ENCODE assay signal across 20 cellular contexts in genomic region chr19:46962030-46962570, GRCh38. TPM values are rescaled to one million over a fixed set of nuclear protein-coding genes. Genes with fewer than 3 reads are reported as not detected.
A peak's percentile ranks its signal among the peaks of the same experiment; 100 is the strongest.
DNase-seq lines count a peak whose midpoint lies in the region; ATAC-seq and TF ChIP-seq lines count a peak whose summit lies in the region.
"Had no signal": no experiment of that assay in that cellular context is flagged by ENCODE, and none has a peak within 500 bp of the region (broad histone marks: within the 10 kb centered on the region; RNA-seq: fewer than 3 reads in every experiment).

No MANE protein-coding gene starts in this region.

- H3K79me2 ChIP-seq in GM23248 (ENCODE audit: insufficient read depth) (peaks cover 87% of the 10 kb centered on the region), mesendoderm (ENCODE audit: control insufficient read depth, insufficient read depth, low read length) (peaks cover 3% of the 10 kb centered on the region)

- H3K4me3 ChIP-seq in GM23248 = no peak overlapping the region
- no peak overlapping the region for H3K4me3 ChIP-seq in mesendoderm (ENCODE audit: low read length)
- H3K4me3 ChIP-seq: left ventricle myocardium inferior, Peyer's patch, right atrium auricular region had no signal

- peaks cover 38% of the 10 kb centered on the region for H3K4me1 ChIP-seq in GM23248 (ENCODE audit: insufficient read depth)
- no peaks in the 10 kb centered on the region for H3K4me1 ChIP-seq in mesendoderm (ENCODE audit: control insufficient read depth, low read depth, low read length)

- H3K36me3 ChIP-seq in GM23248 (ENCODE audit: low read depth) (peaks cover 6% of the 10 kb centered on the region; the same call in 1 of the 2 replicates), mesendoderm (ENCODE audit: control insufficient read depth, insufficient read depth, low read length) (no peaks in the 10 kb centered on the region)
- H3K36me3 ChIP-seq: BE2C, left ventricle myocardium inferior, Peyer's patch, right atrium auricular region had no signal

- peaks cover 57% of the 10 kb centered on the region for H3K4me1 Mint-ChIP-seq in activated T-helper 1 cell treated with anti-CD3 and anti-CD28 coated beads, Interleukin-12 subunit alpha, Interleukin-12 subunit beta, Interleukin-2, Interleukin-4 antibody, amounts not matched to agents 30 ng/mL and 10 ng/mL and 1 ng/mL, durations not matched to agents 14 hours and 24 hours and 36 hours (ENCODE audit: low read depth)
- peaks cover 5% of the 10 kb centered on the region for H3K4me1 Mint-ChIP-seq in CD14-positive monocyte

- H3K9ac ChIP-seq in GM23248 = peak overlapping the region; percentile 82
- H3K9ac ChIP-seq in mesendoderm (ENCODE audit: low read length) = no peak overlapping the region

- no peak overlapping the region for H4K8ac ChIP-seq in mesendoderm (ENCODE audit: low read depth, low read length)

- in situ Hi-C loops in GM23248 (cut with MboI) = no loop called here

- H3K79me1 ChIP-seq in mesendoderm (ENCODE audit: low read length) = peaks cover 7% of the 10 kb centered on the region

- peak overlapping the region; percentile 89 for H3K27ac Mint-ChIP-seq in activated T-helper 1 cell treated with anti-CD3 and anti-CD28 coated beads, Interleukin-12 subunit alpha, Interleukin-12 subunit beta, Interleukin-2, Interleukin-4 antibody, amounts not matched to agents 30 ng/mL and 10 ng/mL and 1 ng/mL, durations not matched to agents 14 hours and 24 hours and 36 hours
- H3K27ac Mint-ChIP-seq in CD14-positive monocyte = peak overlapping the region in 2 of 7 donors; percentile 12 to 61

- no peak for ATAC-seq in HG03025 (IDR thresholded peaks at IDR 0.05; ENCODE audit: low FRiP score, unreplicated experiment)
- ATAC-seq: naive thymus-derived CD4-positive, alpha-beta T cell had no signal

- no peak overlapping the region for H2AK5ac ChIP-seq in mesendoderm (ENCODE audit: low read length)

- H3K4me3 Mint-ChIP-seq in activated T-helper 1 cell treated with anti-CD3 and anti-CD28 coated beads, Interleukin-12 subunit alpha, Interleukin-12 subunit beta, Interleukin-2, Interleukin-4 antibody, amounts not matched to agents 30 ng/mL and 10 ng/mL and 1 ng/mL, durations not matched to agents 14 hours and 24 hours and 36 hours = no peak overlapping the region
- no peak overlapping the region for H3K4me3 Mint-ChIP-seq in CD14-positive monocyte

- DNase-seq in GM23248 (no peak), mesendoderm (peak; percentile 23), CD14-positive monocyte (ENCODE audit: low spot score) (no peak), AML-193 (lab: John Stamatoyannopoulos, UW) (no peak), NCI-H2227 (lab: John Stamatoyannopoulos, UW; ENCODE audit: unreplicated experiment) (no peak)
- no peak for DNase-seq in activated T-helper 1 cell treated with anti-CD3 and anti-CD28 coated beads, Interleukin-12 subunit alpha, Interleukin-12 subunit beta, Interleukin-2, Interleukin-4 antibody, amounts not matched to agents 30 ng/mL and 10 ng/mL and 1 ng/mL, durations not matched to agents 14 hours and 24 hours and 36 hours (ENCODE audit: low spot score)
- DNase-seq: BE2C; left ventricle myocardium inferior; MM.1S; naive thymus-derived CD4-positive, alpha-beta T cell; NCI-H2081; NCI-H69; Peyer's patch; stimulated activated CD4-positive, alpha-beta T cell treated with anti-CD3 and anti-CD28 coated beads, Interleukin-4, amount 100 ng/mL, for 1 hour had no signal

- H3K9me3 Mint-ChIP-seq in activated T-helper 1 cell treated with anti-CD3 and anti-CD28 coated beads, Interleukin-12 subunit alpha, Interleukin-12 subunit beta, Interleukin-2, Interleukin-4 antibody, amounts not matched to agents 30 ng/mL and 10 ng/mL and 1 ng/mL, durations not matched to agents 14 hours and 24 hours and 36 hours = no peaks in the 10 kb centered on the region
- no peaks in the 10 kb centered on the region for H3K9me3 Mint-ChIP-seq in CD14-positive monocyte

- intact Hi-C loops in activated T-helper 1 cell treated with anti-CD3 and anti-CD28 coated beads, Interleukin-12 subunit alpha, Interleukin-12 subunit beta, Interleukin-2, Interleukin-4 antibody, amounts not matched to agents 30 ng/mL and 10 ng/mL and 1 ng/mL, durations not matched to agents 14 hours and 24 hours and 36 hours (cut with micrococcal nuclease) = no loop called here
- intact Hi-C loops in CD14-positive monocyte (cut with micrococcal nuclease) = no loop called here

- no peaks in the 10 kb centered on the region for H3K27me3 ChIP-seq in GM23248 (replicated peaks; ENCODE audit: insufficient read depth)
- H3K27me3 ChIP-seq in mesendoderm (ENCODE audit: insufficient read depth, low read length, poor library complexity) = no peaks in the 10 kb centered on the region
- H3K27me3 ChIP-seq: BE2C, Peyer's patch, right atrium auricular region had no signal

- WGBS in GM23248 (ENCODE audit: low coverage in 1 of 2, low lambda C conversion rate in 2 of 2, missing lambda C conversion rate in 2 of 2), 2 experiments = 97 to 100% methylated on average over 2 of the region's 2 CpGs
- WGBS in mesendoderm (ENCODE audit: extremely low coverage, insufficient coverage, low lambda C conversion rate) = no CpG with 5 or more reads among the region's 2 CpGs

- TF ChIP-seq CTCF in 22Rv1 (IDR thresholded peaks at IDR 0.05) (no peak), CD14-positive monocyte (IDR thresholded peaks at IDR 0.05) (no peak)

- H2BK120ac ChIP-seq in mesendoderm (ENCODE audit: low read depth, low read length) = no peak overlapping the region

- no peaks in the 10 kb centered on the region for H3K9me2 ChIP-seq in GM23248 (ENCODE audit: insufficient read depth)

- peaks cover 17% of the 10 kb centered on the region for H3K36me3 Mint-ChIP-seq in activated T-helper 1 cell treated with anti-CD3 and anti-CD28 coated beads, Interleukin-12 subunit alpha, Interleukin-12 subunit beta, Interleukin-2, Interleukin-4 antibody, amounts not matched to agents 30 ng/mL and 10 ng/mL and 1 ng/mL, durations not matched to agents 14 hours and 24 hours and 36 hours (ENCODE audit: low read depth)
- H3K36me3 Mint-ChIP-seq in CD14-positive monocyte = peaks cover 16 to 17% of the 10 kb centered on the region in 2 donors

- no peak overlapping the region for H3K18ac ChIP-seq in mesendoderm (ENCODE audit: low read length)

- H4K20me1 ChIP-seq in GM23248 (ENCODE audit: insufficient read depth) = no peaks in the 10 kb centered on the region

- no peak overlapping the region for H3K56ac ChIP-seq in mesendoderm (ENCODE audit: low read length)

- no peak overlapping the region for H3K23ac ChIP-seq in mesendoderm (ENCODE audit: low read length)

- no peaks in the 10 kb centered on the region for H3K27me3 Mint-ChIP-seq in activated T-helper 1 cell treated with anti-CD3 and anti-CD28 coated beads, Interleukin-12 subunit alpha, Interleukin-12 subunit beta, Interleukin-2, Interleukin-4 antibody, amounts not matched to agents 30 ng/mL and 10 ng/mL and 1 ng/mL, durations not matched to agents 14 hours and 24 hours and 36 hours (ENCODE audit: insufficient read depth)
- H3K27me3 Mint-ChIP-seq in CD14-positive monocyte (ENCODE audit: low read depth in 3 of 3) = no peaks in the 10 kb centered on the region
- H3K27me3 Mint-ChIP-seq: naive thymus-derived CD4-positive, alpha-beta T cell had no signal

- no peaks in the 10 kb centered on the region for H3K9me3 ChIP-seq in GM23248 (ENCODE audit: low read depth)
- H3K9me3 ChIP-seq: BE2C, left ventricle myocardium inferior, Peyer's patch, right atrium auricular region had no signal

- H2BK15ac ChIP-seq in mesendoderm (replicated peaks; ENCODE audit: low read depth) = no peak overlapping the region

- no peak overlapping the region for H2BK5ac ChIP-seq in mesendoderm (ENCODE audit: low read length)

- no peak overlapping the region for H3K4ac ChIP-seq in mesendoderm (ENCODE audit: low read depth, low read length)

- H4K5ac ChIP-seq in mesendoderm (ENCODE audit: low read length) = no peak overlapping the region

- H3K27ac ChIP-seq in 22Rv1 = peak overlapping the region; percentile 15; the same call in 1 of the 2 replicates
- H3K27ac ChIP-seq in GM23248 = peak overlapping the region; percentile 97
- no peak overlapping the region for H3K27ac ChIP-seq in mesendoderm (ENCODE audit: low read depth, low read length)
- H3K27ac ChIP-seq: left ventricle myocardium inferior, Peyer's patch, right atrium auricular region had no signal

- no peak overlapping the region for H2AFZ ChIP-seq in GM23248

- H3F3A ChIP-seq in GM23248 (ENCODE audit: insufficient read depth) = peaks cover 38% of the 10 kb centered on the region

- peak overlapping the region; percentile 78 for H3K4me2 ChIP-seq in GM23248 (ENCODE audit: unreplicated experiment)
- H3K4me2 ChIP-seq in mesendoderm (ENCODE audit: low read length) = no peak overlapping the region

RNA-seq across cellular contexts. Expression of gene NPAS1, which starts 57.5 kb away (rescaled TPM):
- total RNA-seq in GM23248 (2014; rRNA removed; shearing (Covaris generic)) = 8.6 and 10.6 TPM in 2 replicates
- polyA plus RNA-seq in GM23248 (2016; fragmentation: Nextera tagmentation; extraction: Ambion mirVana) = 21.1 and 23.2 TPM in 2 replicates
- 0.39 and 0.49 TPM in 2 replicates for total RNA-seq in activated T-helper 1 cell treated with anti-CD3 and anti-CD28 coated beads, Interleukin-12 subunit alpha, Interleukin-12 subunit beta, Interleukin-2, Interleukin-4 antibody, amounts not matched to agents 30 ng/mL and 10 ng/mL and 1 ng/mL, durations not matched to agents 14 hours and 24 hours and 36 hours
- 2.4 TPM for polyA plus RNA-seq in mesendoderm (2013, experiment 1 of 2)
- 2.5 TPM for polyA plus RNA-seq in mesendoderm (2013, experiment 2 of 2)
- polyA plus RNA-seq in CD14-positive monocyte = not detected
- total RNA-seq: HT1080; left ventricle myocardium inferior; Peyer's patch; T-helper 1 cell treated with Interleukin-12 subunit alpha and Interleukin-12 subunit beta and Interleukin-4 antibody, amounts not matched to agents 30 ng/mL and 1 ng/mL, for 36 hours; ureter had no signal
